8 cellular contexts compared by ENCODE assay signal in the genomic region with DNA sequence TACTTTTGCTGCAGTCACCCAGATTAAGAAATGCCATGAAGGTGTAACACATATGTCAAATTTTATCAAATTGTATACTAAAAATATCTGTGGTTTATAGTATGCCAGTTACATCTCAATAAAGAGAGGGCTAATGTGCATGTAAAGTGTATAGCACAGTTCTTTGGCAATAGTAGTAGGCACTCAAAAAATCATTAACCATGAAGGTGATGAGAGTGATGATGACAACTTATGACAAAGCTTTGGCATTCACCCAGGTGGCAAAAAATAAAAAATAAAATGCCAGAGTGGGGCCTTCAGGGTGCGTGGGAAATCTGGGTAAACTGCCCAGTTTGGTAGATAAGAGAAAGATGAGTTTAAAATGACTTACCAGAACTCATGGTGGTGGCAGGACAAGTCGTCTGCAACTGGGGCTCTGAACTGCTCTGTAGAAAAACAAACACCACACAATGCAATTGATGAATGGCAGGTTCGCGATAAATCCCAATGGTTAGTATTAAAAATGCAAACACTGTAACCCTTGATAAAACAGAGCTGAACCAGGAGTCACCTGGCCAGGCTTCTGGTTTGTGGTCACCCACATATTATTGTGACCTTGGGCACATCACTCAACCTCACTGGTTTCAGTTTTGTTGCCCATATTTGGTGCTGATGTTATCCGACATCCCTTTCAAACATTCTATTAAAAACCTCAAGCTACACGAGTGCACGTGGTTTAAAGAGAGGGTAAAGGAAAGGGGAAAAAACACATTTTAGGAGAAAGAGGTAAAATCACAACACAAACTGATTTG.
DNase-seq lines count a peak whose midpoint lies in the region; ATAC-seq and TF ChIP-seq lines count a peak whose summit lies in the region.

No MANE protein-coding gene starts in this region.

- no peaks in the 10 kb centered on the region for H3K36me3 Mint-ChIP-seq in activated CD4-positive, alpha-beta T cell treated with anti-CD3 and anti-CD28 coated beads for 36 hours (ENCODE audit: low read depth)

- H3K27me3 Mint-ChIP-seq in activated CD4-positive, alpha-beta T cell treated with anti-CD3 and anti-CD28 coated beads for 36 hours, result peaks cover 5% of the 10 kb centered on the region

- no peak for DNase-seq in activated CD4-positive, alpha-beta T cell treated with anti-CD3 and anti-CD28 coated beads for 36 hours
- DNase-seq in activated CD4-positive, alpha-beta T cell treated with anti-CD3 and anti-CD28 coated beads, Interleukin-2, amount 50 U/mL, for 48 hours, result no peak
- DNase-seq in RPMI7951 (ENCODE audit: low read depth) (peak; percentile 34), stomach (no peak), foreskin fibroblast (no peak), HPDE6-E6E7 (ENCODE audit: extremely low spot score) (no peak), PC-9 (no peak)

- H3K4me3 ChIP-seq in stomach, result no peak overlapping the region
- H3K4me3 ChIP-seq in foreskin fibroblast (ENCODE audit: low read depth in 1 of 2, low read length in 2 of 2), result no peak overlapping the region
- H3K4me3 ChIP-seq in PC-9, result no peak overlapping the region

- BruUV-seq in PC-9 (replicated peaks; lab: Mats Ljungman, UMichigan), result no TSS peak

- no peak for TF ChIP-seq POLR2A in stomach (IDR thresholded peaks at IDR 0.05)

- no peaks in the 10 kb centered on the region for H3K9me2 ChIP-seq in PC-9 (ENCODE audit: insufficient read depth)

- no peaks in the 10 kb centered on the region for H3K9me3 Mint-ChIP-seq in activated CD4-positive, alpha-beta T cell treated with anti-CD3 and anti-CD28 coated beads for 36 hours (ENCODE audit: low read depth)

- POLR2A ChIA-PET in activated CD4-positive, alpha-beta T cell treated with anti-CD3 and anti-CD28 coated beads for 36 hours (lab: Charles Lee), result no interaction called here
- POLR2A ChIA-PET in PC-9 (lab: Charles Lee; ENCODE audit: unreplicated experiment), result no interaction called here

- H2AFZ ChIP-seq in PC-9, result no peak overlapping the region

- peak overlapping the region in 4 of 5 donors; percentile 74 to 95 (median 78) for H3K27ac ChIP-seq in stomach
- H3K27ac ChIP-seq in PC-9, result no peak overlapping the region

- no peaks in the 10 kb centered on the region for H4K20me1 ChIP-seq in PC-9 (ENCODE audit: insufficient read depth)

- H3K4me1 ChIP-seq in stomach (peaks cover 22 to 91% (median 57%) of the 10 kb centered on the region in 4 donors), PC-9 (replicated peaks; ENCODE audit: insufficient read depth) (peaks cover 8% of the 10 kb centered on the region; the same call in 1 of the 2 replicates)

- H3K79me2 ChIP-seq in PC-9 (ENCODE audit: low read depth), result no peaks in the 10 kb centered on the region

- ATAC-seq in activated CD4-positive, alpha-beta T cell treated with anti-CD3 and anti-CD28 coated beads for 36 hours, result peak; percentile 51
- peak; percentile 92 for ATAC-seq in HG02885 (IDR thresholded peaks at IDR 0.05; ENCODE audit: poor library complexity, unreplicated experiment)

- no peak overlapping the region for H3K27ac Mint-ChIP-seq in activated CD4-positive, alpha-beta T cell treated with anti-CD3 and anti-CD28 coated beads for 36 hours

- H3F3A ChIP-seq in PC-9 (ENCODE audit: insufficient read depth, low read depth), result no peaks in the 10 kb centered on the region

- intact Hi-C loops in activated CD4-positive, alpha-beta T cell treated with anti-CD3 and anti-CD28 coated beads for 36 hours (cut with DNase I, micrococcal nuclease), result no loop called here
- intact Hi-C loops in stomach (cut with DNase I; ENCODE audit: low total_unique reads), result no loop called here
- intact Hi-C loops in PC-9 (cut with micrococcal nuclease; ENCODE audit: unreplicated experiment), result no loop called here

- 21 to 49% (median 31%) methylated on average over 7 of the region's 7 CpGs for WGBS in stomach, 5 donors

- H3K9me3 ChIP-seq in stomach (no peaks in the 10 kb centered on the region), PC-9 (ENCODE audit: insufficient read depth, low read depth) (no peaks in the 10 kb centered on the region)

- H3K27me3 ChIP-seq in stomach, result no peaks in the 10 kb centered on the region
- no peaks in the 10 kb centered on the region for H3K27me3 ChIP-seq in PC-9 (ENCODE audit: insufficient read depth, low read depth)

- CTCF ChIA-PET in activated CD4-positive, alpha-beta T cell treated with anti-CD3 and anti-CD28 coated beads for 36 hours (lab: Charles Lee), result interaction anchor here (0.6 to 5.3 kb wide), 3 partner anchors 11 to 162 kb away, joined by 3 to 24 read pairs (median 3); no protein-coding TSS in a partner anchor
- CTCF ChIA-PET in PC-9 (lab: Charles Lee), result no interaction called here

- TF ChIP-seq CTCF in stomach (IDR thresholded peaks at IDR 0.05), result no peak
- TF ChIP-seq CTCF in foreskin fibroblast (IDR thresholded peaks at IDR 0.05; ENCODE audit: low read depth, low read length), result no peak
- TF ChIP-seq CTCF in PC-9 (conservative IDR thresholded peaks at IDR 0.05), result no peak

- no peak overlapping the region for H3K4me2 ChIP-seq in PC-9

- no peak overlapping the region for H3K4me3 Mint-ChIP-seq in activated CD4-positive, alpha-beta T cell treated with anti-CD3 and anti-CD28 coated beads for 36 hours

- H3K36me3 ChIP-seq in stomach (peaks cover 17 to 42% (median 35%) of the 10 kb centered on the region in 4 donors), PC-9 (ENCODE audit: low read depth) (no peaks in the 10 kb centered on the region)

- no peak for TF ChIP-seq EP300 in stomach (IDR thresholded peaks at IDR 0.05)

- peaks cover 6% of the 10 kb centered on the region for H3K4me1 Mint-ChIP-seq in activated CD4-positive, alpha-beta T cell treated with anti-CD3 and anti-CD28 coated beads for 36 hours
